In the genomic region with DNA sequence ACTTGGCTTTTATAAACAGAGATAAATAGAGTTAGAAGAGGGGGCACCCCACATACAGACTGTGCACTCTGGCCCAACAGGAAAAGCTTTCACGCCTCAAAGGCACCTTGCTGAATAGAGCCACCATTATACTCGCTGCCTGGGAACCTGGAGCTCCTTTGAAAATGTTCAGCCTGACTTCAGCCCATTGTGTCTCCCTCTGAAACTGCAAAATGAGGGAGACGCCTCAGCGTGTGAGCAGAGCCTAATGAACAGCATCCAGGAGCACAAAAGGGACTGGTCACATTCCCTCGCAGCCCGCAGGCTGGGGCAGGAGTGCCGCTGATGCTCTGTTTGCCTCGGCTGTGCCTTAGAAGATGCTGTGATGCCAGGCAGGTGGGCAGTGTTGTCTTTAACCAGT, we compare ENCODE assay signal across 22 cellular contexts. TPM values are rescaled to one million over a fixed set of nuclear protein-coding genes. Genes with fewer than 3 reads are reported as not detected.
DNase-seq lines count a peak whose midpoint lies in the region; ATAC-seq and TF ChIP-seq lines count a peak whose summit lies in the region.
"Had no signal": no experiment of that assay in that cellular context is flagged by ENCODE, and none has a peak within 500 bp of the region (broad histone marks: within the 10 kb centered on the region; RNA-seq: fewer than 3 reads in every experiment).

No MANE protein-coding gene starts in this region.

- ATAC-seq in GM23338 (no peak), GM19351 (IDR thresholded peaks at IDR 0.05; ENCODE audit: unreplicated experiment) (no peak)
- ATAC-seq in stimulated activated naive CD8-positive, alpha-beta T cell treated with anti-CD3 and anti-CD28 coated beads, Interleukin-15, amount 100 ng/mL, for 72 hours = no peak
- ATAC-seq: A549, HCT116 had no signal

- H4K20me1 ChIP-seq in GM23338 (replicated peaks; ENCODE audit: insufficient read depth) = no peaks in the 10 kb centered on the region
- H4K20me1 ChIP-seq in osteoblast (ENCODE audit: insufficient read depth, low read length) = no peaks in the 10 kb centered on the region
- H4K20me1 ChIP-seq: BLaER1 had no signal

- H3K4me3 Mint-ChIP-seq in GM23338 (no peak overlapping the region), neural crest cell (peak overlapping the region; percentile 38)
- no peak overlapping the region for H3K4me3 Mint-ChIP-seq in stimulated activated naive CD8-positive, alpha-beta T cell treated with anti-CD3 and anti-CD28 coated beads, Interleukin-15, amount 100 ng/mL, for 72 hours
- H3K4me3 Mint-ChIP-seq: CD14-positive monocyte; CD4-positive, alpha-beta memory T cell; HFFc6 had no signal

- H3K4me1 ChIP-seq in GM23338 (ENCODE audit: insufficient read depth) (no peaks in the 10 kb centered on the region), osteoblast (ENCODE audit: insufficient read depth, low read length) (no peaks in the 10 kb centered on the region)
- H3K4me1 ChIP-seq: A549 had no signal

- H3K27ac ChIP-seq in GM23338 (ENCODE audit: low read depth) (no peak overlapping the region), osteoblast (ENCODE audit: low read depth, low read length) (no peak overlapping the region)
- H3K27ac ChIP-seq: 22Rv1, A549, BLaER1 had no signal

- H3K9me3 ChIP-seq in osteoblast (ENCODE audit: low read depth, low read length) = no peaks in the 10 kb centered on the region
- H3K9me3 ChIP-seq: A549, BLaER1 had no signal

- no peaks in the 10 kb centered on the region for H3F3A ChIP-seq in GM23338 (replicated peaks; ENCODE audit: low read depth)

- peak overlapping the region; percentile 76 for H2AFZ ChIP-seq in GM23338
- H2AFZ ChIP-seq in osteoblast (ENCODE audit: low read length) = no peak overlapping the region

- H3K27me3 ChIP-seq in GM23338 (ENCODE audit: insufficient read depth) (no peaks in the 10 kb centered on the region), osteoblast (ENCODE audit: insufficient read depth, low read length) (peaks cover 10% of the 10 kb centered on the region)
- H3K27me3 ChIP-seq: BLaER1 had no signal

- TF ChIP-seq CTCF in GM23338 (conservative IDR thresholded peaks at IDR 0.05; ENCODE audit: low read depth in 2 of 2) (no peak), neural crest cell (conservative IDR thresholded peaks at IDR 0.05) (no peak), osteoblast (IDR thresholded peaks at IDR 0.05; ENCODE audit: extremely low read depth, low read depth, low read length) (no peak)

- no peak overlapping the region for H3K27ac Mint-ChIP-seq in GM23338
- peak overlapping the region; percentile 51 for H3K27ac Mint-ChIP-seq in neural crest cell (ENCODE audit: unreplicated experiment)
- no peak overlapping the region for H3K27ac Mint-ChIP-seq in stimulated activated naive CD8-positive, alpha-beta T cell treated with anti-CD3 and anti-CD28 coated beads, Interleukin-15, amount 100 ng/mL, for 72 hours
- H3K27ac Mint-ChIP-seq: CD14-positive monocyte; CD4-positive, alpha-beta memory T cell; HFFc6 had no signal

- H3K4me2 ChIP-seq in GM23338 (no peak overlapping the region), osteoblast (ENCODE audit: insufficient read depth, low read length) (no peak overlapping the region)
- H3K4me2 ChIP-seq: A549, BLaER1 had no signal

- H3K27me3 Mint-ChIP-seq in GM23338 (ENCODE audit: insufficient read depth, low read depth, poor library complexity) = peaks cover 4% of the 10 kb centered on the region
- no peaks in the 10 kb centered on the region for H3K27me3 Mint-ChIP-seq in neural crest cell (ENCODE audit: low read depth)
- H3K27me3 Mint-ChIP-seq in stimulated activated naive CD8-positive, alpha-beta T cell treated with anti-CD3 and anti-CD28 coated beads, Interleukin-15, amount 100 ng/mL, for 72 hours = peaks cover 26% of the 10 kb centered on the region

- H3K36me3 Mint-ChIP-seq in GM23338 (ENCODE audit: low read depth) (no peaks in the 10 kb centered on the region), neural crest cell (ENCODE audit: low read depth) (no peaks in the 10 kb centered on the region)
- H3K36me3 Mint-ChIP-seq: CD14-positive monocyte; CD4-positive, alpha-beta memory T cell had no signal

- H3K4me1 Mint-ChIP-seq in GM23338 (no peaks in the 10 kb centered on the region), neural crest cell (peaks cover 54% of the 10 kb centered on the region)
- no peaks in the 10 kb centered on the region for H3K4me1 Mint-ChIP-seq in stimulated activated naive CD8-positive, alpha-beta T cell treated with anti-CD3 and anti-CD28 coated beads, Interleukin-15, amount 100 ng/mL, for 72 hours
- H3K4me1 Mint-ChIP-seq: CD14-positive monocyte; CD4-positive, alpha-beta memory T cell had no signal

- H3K9me3 Mint-ChIP-seq in GM23338 = no peaks in the 10 kb centered on the region; the same call in 2 of the 3 replicates
- no peaks in the 10 kb centered on the region for H3K9me3 Mint-ChIP-seq in neural crest cell
- no peaks in the 10 kb centered on the region for H3K9me3 Mint-ChIP-seq in stimulated activated naive CD8-positive, alpha-beta T cell treated with anti-CD3 and anti-CD28 coated beads, Interleukin-15, amount 100 ng/mL, for 72 hours
- H3K9me3 Mint-ChIP-seq: CD14-positive monocyte; CD4-positive, alpha-beta memory T cell; HFFc6 had no signal

- H3K9me2 ChIP-seq in GM23338 (ENCODE audit: insufficient read depth) = no peaks in the 10 kb centered on the region; the same call in 1 of the 2 replicates

- H3K36me3 ChIP-seq in GM23338 (ENCODE audit: insufficient read depth) = no peaks in the 10 kb centered on the region
- no peaks in the 10 kb centered on the region for H3K36me3 ChIP-seq in osteoblast (ENCODE audit: insufficient read depth, low read length)
- H3K36me3 ChIP-seq: BLaER1 had no signal

- DNase-seq in GM23338 (ENCODE audit: low spot score) (no peak), astrocyte of the hippocampus (ENCODE audit: low read depth, low spot score) (peak; percentile 15), neural crest cell (ENCODE audit: low read depth, low spot score) (peak; percentile 12), osteoblast (ENCODE audit: insufficient read length, low spot score, missing footprints) (peak; percentile 3), MV-4-11 (lab: John Stamatoyannopoulos, UW) (no peak), LoVo (ENCODE audit: low spot score) (no peak)
- no peak for DNase-seq in stimulated activated naive CD8-positive, alpha-beta T cell treated with anti-CD3 and anti-CD28 coated beads, Interleukin-15, amount 100 ng/mL, for 72 hours
- DNase-seq: AML-193; CD4-positive, alpha-beta memory T cell; DMS153; DMS79; GDM1; GOT3; H7; HFFc6 had no signal

- H3K79me2 ChIP-seq in GM23338 (replicated peaks; ENCODE audit: insufficient read depth) (no peaks in the 10 kb centered on the region), osteoblast (ENCODE audit: insufficient read depth, low read length) (no peaks in the 10 kb centered on the region)

- H3K4me3 ChIP-seq in GM23338 = no peak overlapping the region
- no peak overlapping the region for H3K4me3 ChIP-seq in osteoblast (ENCODE audit: insufficient read depth, low read length)
- H3K4me3 ChIP-seq: A549, BLaER1 had no signal

TF ChIP-seq in GM23338, 12 proteins besides CTCF, POLR2A, EP300 and RAD21 (continues in another document):
- TF ChIP-seq, protein P1, sequence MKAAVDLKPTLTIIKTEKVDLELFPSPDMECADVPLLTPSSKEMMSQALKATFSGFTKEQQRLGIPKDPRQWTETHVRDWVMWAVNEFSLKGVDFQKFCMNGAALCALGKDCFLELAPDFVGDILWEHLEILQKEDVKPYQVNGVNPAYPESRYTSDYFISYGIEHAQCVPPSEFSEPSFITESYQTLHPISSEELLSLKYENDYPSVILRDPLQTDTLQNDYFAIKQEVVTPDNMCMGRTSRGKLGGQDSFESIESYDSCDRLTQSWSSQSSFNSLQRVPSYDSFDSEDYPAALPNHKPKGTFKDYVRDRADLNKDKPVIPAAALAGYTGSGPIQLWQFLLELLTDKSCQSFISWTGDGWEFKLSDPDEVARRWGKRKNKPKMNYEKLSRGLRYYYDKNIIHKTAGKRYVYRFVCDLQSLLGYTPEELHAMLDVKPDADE (IDR thresholded peaks at IDR 0.05) = no peak
- no peak for TF ChIP-seq ZNF331 (CRISPR knock-in tag; IDR thresholded peaks at IDR 0.05; ENCODE audit: low read depth)
- no peak for TF ChIP-seq NANOG (IDR thresholded peaks at IDR 0.05; ENCODE audit: borderline replicate concordance)
- TF ChIP-seq EZH2phosphoT487 (IDR thresholded peaks at IDR 0.05; ENCODE audit: unreplicated experiment) = no peak
- TF ChIP-seq POLR2AphosphoS5 (IDR thresholded peaks at IDR 0.05; ENCODE audit: low read depth) = no peak

RNA-seq across cellular contexts. Expression of gene ABCC12, which starts 46.3 kb away (rescaled TPM):
- total RNA-seq in GM23338 (2014; rRNA removed; shearing (Covaris generic)) = not detected in 2 replicates
- polyA plus RNA-seq in GM23338 (2016; fragmentation: Nextera tagmentation; extraction: Ambion mirVana) = not detected in 2 replicates
- total RNA-seq in neural crest cell (0.07 and 0.30 TPM in 2 replicates), osteoblast (not detected in 2 replicates)
- total RNA-seq: CD4-positive, alpha-beta memory T cell; Daoy; H7; HFFc6 had no signal
- polyA plus RNA-seq: CD14-positive monocyte; CD4-positive, alpha-beta memory T cell had no signal

Comparison
In these comparisons a context has a peak if more than half of its experiments do, and no peak if none do; other contexts are left out.
1. DNase-seq: peak in astrocyte of the hippocampus (single experiment), neural crest cell (single experiment) and osteoblast (single experiment); none in GM23338 (single experiment), stimulated activated naive CD8-positive, alpha-beta T cell treated with anti-CD3 and anti-CD28 coated beads, Interleukin-15, amount 100 ng/mL, for 72 hours (0 of 2), MV-4-11 (single experiment) and LoVo (single experiment).